1 cellular context compared by ENCODE assay signal in genomic region chr14:60303745-60304144, GRCh38.
TF ChIP-seq lines count a peak whose summit lies in the region.

No MANE protein-coding gene starts in this region.

TF ChIP-seq in GM23338, 12 proteins besides CTCF, POLR2A, EP300 and RAD21 (continued from another document):
- TF ChIP-seq ETS1 (IDR thresholded peaks at IDR 0.05), result no peak; the same call in 1 of the 2 replicates
- no peak for TF ChIP-seq JUNB (IDR thresholded peaks at IDR 0.05; ENCODE audit: unreplicated experiment)
- TF ChIP-seq POLR2AphosphoS5 (IDR thresholded peaks at IDR 0.05; ENCODE audit: low read depth), result no peak
- no peak for TF ChIP-seq CREB1 (CRISPR knock-in tag; IDR thresholded peaks at IDR 0.05; ENCODE audit: low read depth)
- no peak for TF ChIP-seq REST (IDR thresholded peaks at IDR 0.05; ENCODE audit: unreplicated experiment)
- TF ChIP-seq ZNF114 (CRISPR knock-in tag; IDR thresholded peaks at IDR 0.05), result no peak
- no peak for TF ChIP-seq STAT1 (IDR thresholded peaks at IDR 0.05; ENCODE audit: unreplicated experiment)
- TF ChIP-seq ZNF331 (CRISPR knock-in tag; IDR thresholded peaks at IDR 0.05; ENCODE audit: low read depth), result no peak
- TF ChIP-seq EZH2phosphoT487 (IDR thresholded peaks at IDR 0.05; ENCODE audit: unreplicated experiment), result no peak
- no peak for TF ChIP-seq EZH2 (IDR thresholded peaks at IDR 0.05; ENCODE audit: low read depth, unreplicated experiment)
- TF ChIP-seq ZNF462 (CRISPR knock-in tag; IDR thresholded peaks at IDR 0.05), result no peak
